In genomic region chr6:100664274-100665040, GRCh38 we compare ENCODE assay signal across 8 cellular contexts.
DNase-seq lines count a peak whose midpoint lies in the region; ATAC-seq, FAIRE-seq and TF ChIP-seq lines count a peak whose summit lies in the region.

No MANE protein-coding gene starts in this region.

- peak; percentile 79 for TF ChIP-seq CTCF in CD8-positive, alpha-beta T cell (IDR thresholded peaks at IDR 0.05)
- TF ChIP-seq CTCF in OCI-LY7 (conservative IDR thresholded peaks at IDR 0.05; ENCODE audit: low read length) (peak; percentile 84), H1 (IDR thresholded peaks at IDR 0.05; ENCODE audit: control extremely low read depth in 1 of 3, insufficient read depth in 1 of 3, low read depth in 1 of 3, low read length in 3 of 3) (peak in 2 of 3 experiments; percentile 11 to 50; a peak in 2 of 4 replicates), neural crest cell (conservative IDR thresholded peaks at IDR 0.05) (peak; percentile 79)

- no peaks in the 10 kb centered on the region for H3K36me3 ChIP-seq in CD8-positive, alpha-beta T cell (ENCODE audit: insufficient read depth, low read length)
- no peaks in the 10 kb centered on the region for H3K36me3 ChIP-seq in OCI-LY7 (ENCODE audit: insufficient read depth, low read length)
- no peaks in the 10 kb centered on the region for H3K36me3 ChIP-seq in H1 (ENCODE audit: control insufficient read depth in 2 of 4, insufficient read depth in 4 of 4, low read length in 3 of 4)

- intact Hi-C loops in CD8-positive, alpha-beta T cell (cut with DNase I, micrococcal nuclease), result loop anchor here (2.0 to 10.0 kb wide), 6 partner anchors 547 to 1197 kb away; no protein-coding TSS in a partner anchor
- intact Hi-C loops in OCI-LY7 (cut with micrococcal nuclease; ENCODE audit: unreplicated experiment), result loop anchor here (5.0 to 10.0 kb wide), 3 partner anchors 187 to 570 kb away; no protein-coding TSS in a partner anchor

- no peaks in the 10 kb centered on the region for H3K4me1 ChIP-seq in CD8-positive, alpha-beta T cell (ENCODE audit: insufficient read depth, low read length)
- H3K4me1 ChIP-seq in OCI-LY7 (ENCODE audit: insufficient read depth, low read length, poor library complexity, severe bottlenecking), result no peaks in the 10 kb centered on the region
- peaks cover 0 to 3% (median 0%) of the 10 kb centered on the region in 4 experiments; a peak in 4 of 7 replicates for H3K4me1 ChIP-seq in H1 (replicated peaks in 1 of 4; ENCODE audit: control insufficient read depth in 3 of 4, insufficient read depth in 4 of 4, low read length in 3 of 4)

- POLR2A ChIA-PET in CD8-positive, alpha-beta T cell (lab: Charles Lee), result interaction anchor here (0.6 kb wide), 1 partner anchor 1112 kb away, joined by 4 read pairs; no protein-coding TSS in a partner anchor
- POLR2A ChIA-PET in OCI-LY7 (lab: Charles Lee), result interaction anchor here (0.8 kb wide), 1 partner anchor 38 kb away, joined by 3 read pairs; no protein-coding TSS in a partner anchor
- POLR2A ChIA-PET in H1 (lab: Charles Lee; ENCODE audit: partially characterized antibody), result no interaction called here

- H3K4me3 Mint-ChIP-seq in CD8-positive, alpha-beta T cell, result no peak overlapping the region
- H3K4me3 Mint-ChIP-seq in neural crest cell, result no peak overlapping the region

- no peak overlapping the region for H2BK15ac ChIP-seq in H1 (ENCODE audit: low read length)

- H4K20me1 ChIP-seq in OCI-LY7 (ENCODE audit: insufficient read depth, low read length) (no peaks in the 10 kb centered on the region), H1 (replicated peaks in 1 of 2; ENCODE audit: control insufficient read depth in 1 of 2, insufficient read depth in 2 of 2, low read length in 2 of 2) (no peaks in the 10 kb centered on the region)

- H2BK20ac ChIP-seq in H1 (ENCODE audit: low read length), result no peak overlapping the region

- H3K27ac ChIP-seq in CD8-positive, alpha-beta T cell (ENCODE audit: low read depth, low read length), result no peak overlapping the region
- no peak overlapping the region for H3K27ac ChIP-seq in OCI-LY7 (ENCODE audit: low read depth, low read length, poor library complexity, severe bottlenecking)
- no peak overlapping the region for H3K27ac ChIP-seq in H1 (ENCODE audit: low read depth, low read length)

- no peak overlapping the region for H2BK120ac ChIP-seq in H1 (replicated peaks; ENCODE audit: low read depth, low read length)

- no peak for TF ChIP-seq EP300 in H1 (IDR thresholded peaks at IDR 0.05; ENCODE audit: borderline replicate concordance in 1 of 2, low read depth in 2 of 2, low read length in 2 of 2)

- H3K27me3 ChIP-seq in CD8-positive, alpha-beta T cell (ENCODE audit: insufficient read depth, low read length), result no peaks in the 10 kb centered on the region
- H3K27me3 ChIP-seq in H1 (replicated peaks in 1 of 4; ENCODE audit: control insufficient read depth in 3 of 4, extremely low read depth in 1 of 4, insufficient read depth in 3 of 4, low read length in 3 of 4), result no peaks in the 10 kb centered on the region

- H3K79me2 ChIP-seq in OCI-LY7 (ENCODE audit: insufficient read depth, low read depth, low read length) (no peaks in the 10 kb centered on the region), H1 (ENCODE audit: control insufficient read depth in 1 of 2, insufficient read depth in 2 of 2, low read length in 2 of 2) (no peaks in the 10 kb centered on the region)

- CTCF ChIA-PET in CD8-positive, alpha-beta T cell (lab: Charles Lee), result interaction anchor here (0.6 to 1.6 kb wide), 7 partner anchors 14 to 796 kb away, joined by 3 to 6 read pairs (median 3); no protein-coding TSS in a partner anchor
- CTCF ChIA-PET in OCI-LY7 (lab: Charles Lee; ENCODE audit: unreplicated experiment), result no interaction called here
- CTCF ChIA-PET in H1 (lab: Charles Lee; ENCODE audit: partially characterized antibody), result interaction anchor here (0.6 to 2.6 kb wide), 34 partner anchors 8 to 1146 kb away, joined by 3 to 10 read pairs (median 3); no protein-coding TSS in a partner anchor

- TF ChIP-seq POLR2A in H1 (IDR thresholded peaks at IDR 0.05; ENCODE audit: control extremely low read depth in 1 of 2, low read depth in 2 of 2, low read length in 2 of 2), result no peak

- peak; percentile 34 for ATAC-seq in CD8-positive, alpha-beta T cell
- ATAC-seq in GM18907 (IDR thresholded peaks at IDR 0.05; ENCODE audit: unreplicated experiment) (peak; percentile 34), HG03097 (IDR thresholded peaks at IDR 0.05; ENCODE audit: low FRiP score, unreplicated experiment) (peak; percentile 32)

- DNase-seq in CD8-positive, alpha-beta T cell, result no peak
- peak; percentile 41 for DNase-seq in OCI-LY7 (ENCODE audit: low spot score)
- no peak for DNase-seq in H1 (ENCODE audit: low read depth in 1 of 2, low spot score in 2 of 2)
- DNase-seq in neural crest cell (ENCODE audit: low read depth, low spot score), result no peak
- no peak for DNase-seq in urothelium cell line (ENCODE audit: low spot score)
- DNase-seq in T1000 (lab: John Stamatoyannopoulos, UW), result no peak

- H2AK5ac ChIP-seq in H1 (ENCODE audit: low read depth, low read length), result no peak overlapping the region

- H4K91ac ChIP-seq in H1 (replicated peaks; ENCODE audit: insufficient read length, low read length), result no peak overlapping the region

- no peak overlapping the region for H3K9ac ChIP-seq in H1 (replicated peaks in 1 of 4; ENCODE audit: extremely low read depth in 1 of 4, low read depth in 3 of 4, low read length in 3 of 4)

- no peak overlapping the region for H3K4me3 ChIP-seq in CD8-positive, alpha-beta T cell (ENCODE audit: low read depth, low read length)
- no peak overlapping the region for H3K4me3 ChIP-seq in OCI-LY7 (ENCODE audit: low read depth, low read length, poor library complexity, severe bottlenecking)
- no peak overlapping the region for H3K4me3 ChIP-seq in H1 (ENCODE audit: extremely low read depth in 1 of 4, insufficient read depth in 2 of 4, low read depth in 3 of 4, low read length in 4 of 4)

- H3K4ac ChIP-seq in H1 (replicated peaks; ENCODE audit: insufficient read length, low read depth, low read length), result no peak overlapping the region

- H3K79me1 ChIP-seq in H1 (ENCODE audit: low read depth, low read length), result no peaks in the 10 kb centered on the region

- no peaks in the 10 kb centered on the region for H3K9me3 Mint-ChIP-seq in CD8-positive, alpha-beta T cell
- no peaks in the 10 kb centered on the region for H3K9me3 Mint-ChIP-seq in neural crest cell

- peak in 1 of 2 experiments; percentile 59; a peak in 3 of 4 replicates for TF ChIP-seq RAD21 in H1 (IDR thresholded peaks at IDR 0.05 in 1 of 2, conservative IDR thresholded peaks at IDR 0.05 in 1 of 2; ENCODE audit: low read depth in 2 of 2, low read length in 2 of 2)

- FAIRE-seq in H1 (lab: Jason Lieb, UNC) (no peak), urothelium cell line (lab: Jason Lieb, UNC) (no peak)

- no peak overlapping the region for H4K8ac ChIP-seq in H1 (ENCODE audit: extremely low read depth, insufficient read depth, low read length)

- no TSS peak for BruUV-seq in OCI-LY7 (replicated peaks; lab: Mats Ljungman, UMichigan)

- H2BK12ac ChIP-seq in H1 (ENCODE audit: low read depth, low read length), result no peak overlapping the region

- no peak overlapping the region for H4K5ac ChIP-seq in H1 (ENCODE audit: insufficient read length, low read depth, low read length)

- no peak overlapping the region for H3K56ac ChIP-seq in H1 (replicated peaks; ENCODE audit: insufficient read length, low read depth, low read length)

- no peaks in the 10 kb centered on the region for H3K23me2 ChIP-seq in H1 (ENCODE audit: low read depth, low read length)

- peaks cover 2% of the 10 kb centered on the region; the same call in 1 of the 2 replicates for H3K9me2 ChIP-seq in OCI-LY7 (ENCODE audit: insufficient read depth, low read length)

- peak overlapping the region; percentile 83 for H3K27ac Mint-ChIP-seq in CD8-positive, alpha-beta T cell
- no peak overlapping the region for H3K27ac Mint-ChIP-seq in neural crest cell (ENCODE audit: unreplicated experiment)

- peaks cover 10% of the 10 kb centered on the region for H3K4me1 Mint-ChIP-seq in CD8-positive, alpha-beta T cell (ENCODE audit: low read depth)
- no peaks in the 10 kb centered on the region for H3K4me1 Mint-ChIP-seq in neural crest cell

- no peak overlapping the region for H2AFZ ChIP-seq in OCI-LY7 (ENCODE audit: low read length)
- H2AFZ ChIP-seq in H1 (ENCODE audit: low read length), result no peak overlapping the region

- H2BK5ac ChIP-seq in H1 (ENCODE audit: low read depth, low read length), result no peak overlapping the region

- no peak overlapping the region for H3K14ac ChIP-seq in H1 (ENCODE audit: insufficient read length)

- H3K9me3 ChIP-seq in CD8-positive, alpha-beta T cell (ENCODE audit: low read length), result no peaks in the 10 kb centered on the region
- no peaks in the 10 kb centered on the region for H3K9me3 ChIP-seq in OCI-LY7 (ENCODE audit: low read length)
- no peaks in the 10 kb centered on the region for H3K9me3 ChIP-seq in H1 (ENCODE audit: insufficient read depth in 2 of 2, low read depth in 1 of 2, low read length in 1 of 2)

- no peak overlapping the region for H3K18ac ChIP-seq in H1 (ENCODE audit: extremely low read depth, low read length)

- no peak overlapping the region for H3K4me2 ChIP-seq in OCI-LY7 (ENCODE audit: low read length)
- H3K4me2 ChIP-seq in H1 (ENCODE audit: insufficient read depth in 1 of 2, low read depth in 2 of 2, low read length in 2 of 2), result no peak overlapping the region

- H3K23ac ChIP-seq in H1 (ENCODE audit: insufficient read length), result no peak overlapping the region

- H3K36me3 Mint-ChIP-seq in CD8-positive, alpha-beta T cell, result peaks cover 25% of the 10 kb centered on the region
- no peaks in the 10 kb centered on the region for H3K36me3 Mint-ChIP-seq in neural crest cell (ENCODE audit: low read depth)

- no peaks in the 10 kb centered on the region for H3K27me3 Mint-ChIP-seq in CD8-positive, alpha-beta T cell (ENCODE audit: low read depth)
- no peaks in the 10 kb centered on the region for H3K27me3 Mint-ChIP-seq in neural crest cell (ENCODE audit: low read depth)

TF ChIP-seq in H1, 55 proteins besides CTCF, POLR2A, EP300 and RAD21:
- no peak for TF ChIP-seq POLR2AphosphoS5 (IDR thresholded peaks at IDR 0.05; ENCODE audit: low read depth, low read length)

Comparison
In these comparisons a context has a peak if more than half of its experiments do, and no peak if none do; other contexts are left out.
1. CTCF ChIP-seq: peak in every context shown above with its lines; median percentile 84 in OCI-LY7; 79 in CD8-positive, alpha-beta T cell; 79 in neural crest cell; 30 in H1.